In the genomic region with DNA sequence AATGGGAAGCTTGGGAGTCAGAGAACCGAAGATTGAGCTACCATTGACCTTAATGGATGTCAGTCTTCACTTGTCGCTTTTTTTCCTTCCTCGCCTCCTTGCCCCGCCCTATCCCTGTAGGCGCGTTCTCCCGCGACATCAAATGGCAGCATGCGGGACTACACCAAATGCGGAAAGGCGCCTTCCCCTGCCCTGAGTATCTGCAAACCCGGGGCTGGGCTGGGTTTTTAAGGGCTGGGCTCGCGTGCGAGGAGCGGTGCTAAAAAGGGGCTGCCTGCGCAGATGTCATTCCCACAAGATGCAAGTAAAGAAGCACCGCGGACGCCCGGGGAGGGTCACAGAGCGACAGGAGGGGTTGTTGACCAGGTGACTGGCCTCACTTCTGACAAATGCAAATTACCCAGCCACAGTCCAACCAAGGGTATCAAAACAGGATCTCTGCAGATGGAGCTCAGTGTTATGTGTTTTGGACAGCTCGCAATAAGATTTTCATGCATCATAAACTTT, we compare ENCODE assay signal across 8 cellular contexts. TPM values are rescaled to one million over a fixed set of nuclear protein-coding genes. Genes with fewer than 3 reads are reported as not detected.
DNase-seq lines count a peak whose midpoint lies in the region; ATAC-seq, FAIRE-seq and TF ChIP-seq lines count a peak whose summit lies in the region.

No MANE protein-coding gene starts in this region.

- peaks cover 27% of the 10 kb centered on the region for H3K4me1 Mint-ChIP-seq in CD4-positive, alpha-beta T cell (ENCODE audit: low read depth)
- H3K4me1 Mint-ChIP-seq in memory B cell = peaks cover 57% of the 10 kb centered on the region

- peak; percentile 34 for TF ChIP-seq CTCF in CD4-positive, alpha-beta T cell (IDR thresholded peaks at IDR 0.05)
- TF ChIP-seq CTCF in dorsolateral prefrontal cortex (IDR thresholded peaks at IDR 0.05 in 54 of 56, conservative IDR thresholded peaks at IDR 0.05 in 2 of 56; ENCODE audit: low read depth in 1 of 56, partially characterized antibody in 56 of 56) = peak in 39 of 56 donors; percentile 9 to 52 (median 31)

- no peak overlapping the region for H3K27ac ChIP-seq in CD4-positive, alpha-beta T cell (ENCODE audit: low read depth, low read length)
- no peak overlapping the region for H3K27ac ChIP-seq in dorsolateral prefrontal cortex

- no peaks in the 10 kb centered on the region for H3K9me3 Mint-ChIP-seq in CD4-positive, alpha-beta T cell
- H3K9me3 Mint-ChIP-seq in memory B cell = peaks cover 2% of the 10 kb centered on the region

- no peak overlapping the region for H3K27ac Mint-ChIP-seq in CD4-positive, alpha-beta T cell
- peak overlapping the region; percentile 82 for H3K27ac Mint-ChIP-seq in memory B cell

- no peaks in the 10 kb centered on the region for H3K9me3 ChIP-seq in CD4-positive, alpha-beta T cell (ENCODE audit: control insufficient read depth, low read length)

- peak overlapping the region; percentile 81 for H3K4me3 Mint-ChIP-seq in CD4-positive, alpha-beta T cell
- peak overlapping the region; percentile 90 for H3K4me3 Mint-ChIP-seq in memory B cell

- peak overlapping the region in 55 of 59 donors; percentile 10 to 66 (median 39) for H3K4me3 ChIP-seq in dorsolateral prefrontal cortex

- DNase-seq in CD4-positive, alpha-beta T cell = peak; percentile 15 to 52 (median 29)
- DNase-seq in activated CD4-positive, alpha-beta T cell treated with anti-CD3 and anti-CD28 coated beads for 4 hours = peak; percentile 43 to 53
- peak in 8 of 10 donors; percentile 21 to 56 (median 44) for DNase-seq in dorsolateral prefrontal cortex
- peak; percentile 58 to 65 for DNase-seq in memory B cell (ENCODE audit: low spot score in 2 of 2)
- DNase-seq in stimulated activated CD8-positive, alpha-beta memory T cell treated with anti-CD3 and anti-CD28 coated beads, Interleukin-4, amount 100 ng/mL, for 48 hours = peak; percentile 78
- DNase-seq in urothelium cell line (ENCODE audit: low spot score) = no peak

- peak; percentile 63 for ATAC-seq in CD4-positive, alpha-beta T cell (ENCODE audit: poor library complexity)
- ATAC-seq in GM19463 (IDR thresholded peaks at IDR 0.05; ENCODE audit: unreplicated experiment) (peak; percentile 62), HG03571 (IDR thresholded peaks at IDR 0.05; ENCODE audit: unreplicated experiment) (peak; percentile 61), memory B cell (ENCODE audit: low read depth) (peak; percentile 74)

- intact Hi-C loops in CD4-positive, alpha-beta T cell (cut with DNase I, micrococcal nuclease) = loop anchor here in 1 of 2 experiments (5.0 kb wide), 1 partner anchor 45 kb away; no protein-coding TSS in a partner anchor
- intact Hi-C loops in dorsolateral prefrontal cortex (cut with DNase I) = loop anchor here in 1 of 2 donors (10.0 kb wide), 1 partner anchor 48 kb away; no protein-coding TSS in a partner anchor

- peaks cover 14% of the 10 kb centered on the region for H3K27me3 ChIP-seq in CD4-positive, alpha-beta T cell (ENCODE audit: control insufficient read depth, insufficient read depth, low read length)
- peaks cover 0 to 31% (median 4%) of the 10 kb centered on the region in 45 donors for H3K27me3 ChIP-seq in dorsolateral prefrontal cortex

- POLR2A ChIA-PET in CD4-positive, alpha-beta T cell (lab: Charles Lee) = no interaction called here

- peaks cover 59% of the 10 kb centered on the region for H3K27me3 Mint-ChIP-seq in CD4-positive, alpha-beta T cell
- H3K27me3 Mint-ChIP-seq in memory B cell = no peaks in the 10 kb centered on the region

- CTCF ChIA-PET in CD4-positive, alpha-beta T cell (lab: Charles Lee) = interaction anchor here (3.5 kb wide), 1 partner anchor 34 kb away, joined by 14 read pairs; no protein-coding TSS in a partner anchor

- H3K36me3 Mint-ChIP-seq in CD4-positive, alpha-beta T cell (ENCODE audit: low read depth) = no peaks in the 10 kb centered on the region
- peaks cover 10% of the 10 kb centered on the region for H3K36me3 Mint-ChIP-seq in memory B cell

- no peak for FAIRE-seq in urothelium cell line (lab: Jason Lieb, UNC)

RNA-seq across cellular contexts. Expression of gene FAM111B, which starts 4.7 kb away (rescaled TPM):
- 1 to 10 TPM in 1 of 2 experiments, under 1 TPM in 1; 0.82 to 1.2 TPM for total RNA-seq in CD4-positive, alpha-beta T cell
- 1 to 10 TPM in 5 of 120 experiments, under 1 TPM in 16, not detected in 99; 0.14 to 2.1 (median 0.49) TPM for total RNA-seq in dorsolateral prefrontal cortex

RNA-seq across cellular contexts. Expression of gene GLYATL1B, which starts 16.2 kb away (rescaled TPM):
- not detected for total RNA-seq in CD4-positive, alpha-beta T cell
- total RNA-seq in dorsolateral prefrontal cortex = not detected

RNA-seq across cellular contexts. Expression of gene FAM111A, which starts 40.3 kb away (rescaled TPM):
- 10 to 100 TPM; 32.8 to 34.4 TPM for total RNA-seq in CD4-positive, alpha-beta T cell
- total RNA-seq in dorsolateral prefrontal cortex = 10 to 100 TPM in 53 of 120 experiments, 1 to 10 TPM in 67; 2.6 to 22.5 (median 9.5) TPM
